24 cellular contexts compared by ENCODE assay signal in the genomic region with DNA sequence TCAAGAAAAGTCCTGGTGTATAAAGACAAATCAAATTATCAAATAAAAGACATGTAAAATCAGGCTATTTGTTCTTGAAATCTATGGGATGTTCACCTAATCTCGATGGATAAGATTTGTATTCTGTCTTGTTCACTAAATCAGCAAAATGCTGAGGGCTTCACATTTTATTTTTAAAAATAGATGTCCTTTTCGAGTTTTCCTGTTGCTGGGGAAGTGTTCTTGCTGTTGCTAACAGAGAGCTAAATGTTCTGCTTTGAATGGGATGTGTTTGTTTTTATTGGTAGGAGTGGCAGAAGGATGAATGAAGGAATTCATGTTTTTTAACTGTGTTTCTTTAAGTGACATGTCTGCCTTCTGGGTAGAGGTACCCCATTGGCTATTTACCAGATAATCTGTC. TPM values are rescaled to one million over a fixed set of nuclear protein-coding genes. Genes with fewer than 3 reads are reported as not detected.
DNase-seq lines count a peak whose midpoint lies in the region; ATAC-seq and TF ChIP-seq lines count a peak whose summit lies in the region.
"Had no signal": no experiment of that assay in that cellular context is flagged by ENCODE, and none has a peak within 500 bp of the region (broad histone marks: within the 10 kb centered on the region; RNA-seq: fewer than 3 reads in every experiment).

No MANE protein-coding gene starts in this region.

- H3K9ac ChIP-seq in mammary epithelial cell (ENCODE audit: insufficient read depth, low read length) = no peak overlapping the region
- H3K9ac ChIP-seq: neural progenitor cell had no signal

- H3K4me1 ChIP-seq in mammary epithelial cell (ENCODE audit: insufficient read depth, low read length) (no peaks in the 10 kb centered on the region), right lobe of liver (no peaks in the 10 kb centered on the region)
- H3K4me1 ChIP-seq: neural progenitor cell had no signal

- BruUV-seq in MCF 10A (replicated peaks; lab: Mats Ljungman, UMichigan) (no TSS peak), mammary epithelial cell (replicated peaks; lab: Mats Ljungman, UMichigan) (no TSS peak)

- in situ Hi-C loops in mammary epithelial cell (cut with MboI; ENCODE audit: low sequenced_read_pairs in 2 of 2) (no loop called here), SK-MEL-5 (cut with HindIII; ENCODE audit: low pct_unique_long_range_greater_than_20kb, low sequenced_read_pairs) (no loop called here)

- no peaks in the 10 kb centered on the region for H3K27me3 ChIP-seq in mammary epithelial cell (ENCODE audit: insufficient read depth, low read length)
- H3K27me3 ChIP-seq in right lobe of liver = no peaks in the 10 kb centered on the region
- H3K27me3 ChIP-seq: neural progenitor cell had no signal

- dilution Hi-C loops in mammary epithelial cell (cut with HindIII; ENCODE audit: low sequenced_read_pairs) = no loop called here

- no peak for TF ChIP-seq POLR2A in right lobe of liver (IDR thresholded peaks at IDR 0.05)

- no peak overlapping the region for H3K4me3 ChIP-seq in mammary epithelial cell (replicated peaks in 1 of 3; ENCODE audit: insufficient read depth in 1 of 3, low read depth in 2 of 3, low read length in 3 of 3)
- H3K4me3 ChIP-seq in right lobe of liver = no peak overlapping the region
- H3K4me3 ChIP-seq: A549, neural progenitor cell had no signal

- H3K36me3 ChIP-seq in mammary epithelial cell (ENCODE audit: insufficient read depth, low read length) (no peaks in the 10 kb centered on the region), right lobe of liver (no peaks in the 10 kb centered on the region)
- H3K36me3 ChIP-seq: neural progenitor cell had no signal

- CTCF ChIA-PET in MCF 10A (lab: Yijun Ruan, JAX) = interaction anchor here (0.6 kb wide), 1 partner anchor 139 kb away, joined by 3 read pairs; no protein-coding TSS in a partner anchor
- CTCF ChIA-PET in mammary epithelial cell (lab: Charles Lee; ENCODE audit: low non-redundant PET) = no interaction called here

- ATAC-seq in right lobe of liver = peak; percentile 44 to 62 (median 56)
- ATAC-seq: A549; activated CD8-positive, alpha-beta memory T cell treated with anti-CD3 and anti-CD28 coated beads, Interleukin-2, amount 10 ng/mL, durations not matched to agents 7 days and 5 days; activated T-cell treated with anti-CD3 and anti-CD28 coated beads, Interleukin-2, amount 50 U/mL, for 72 hours; left colon; WTC11 had no signal

- H3K27ac Mint-ChIP-seq in MCF 10A (ENCODE audit: low read depth, unreplicated experiment) = no peak overlapping the region
- H3K27ac Mint-ChIP-seq: activated CD8-positive, alpha-beta memory T cell treated with anti-CD3 and anti-CD28 coated beads, Interleukin-2, amount 10 ng/mL, durations not matched to agents 7 days and 5 days; activated naive CD4-positive, alpha-beta T cell treated with anti-CD3 and anti-CD28 coated beads, Interleukin-2, amount 10 ng/mL, durations not matched to agents 7 days and 5 days; activated T-cell treated with anti-CD3 and anti-CD28 coated beads, Interleukin-2, amount 50 U/mL, for 72 hours; neural progenitor cell; WTC11 had no signal

- peaks cover 17% of the 10 kb centered on the region for H3K4me1 Mint-ChIP-seq in MCF 10A (ENCODE audit: insufficient read depth, unreplicated experiment)
- H3K4me1 Mint-ChIP-seq: neural progenitor cell, WTC11 had no signal

- intact Hi-C loops in MCF 10A (cut with micrococcal nuclease) (loop anchor here (10.0 kb wide), 2 partner anchors 243 to 643 kb away; no protein-coding TSS in a partner anchor), mammary epithelial cell (cut with micrococcal nuclease) (no loop called here), right lobe of liver (cut with DNase I) (no loop called here)

- H3K36me3 Mint-ChIP-seq in MCF 10A (ENCODE audit: insufficient read depth, unreplicated experiment) = no peaks in the 10 kb centered on the region
- H3K36me3 Mint-ChIP-seq: activated naive CD4-positive, alpha-beta T cell treated with anti-CD3 and anti-CD28 coated beads, Interleukin-2, amount 10 ng/mL, durations not matched to agents 7 days and 5 days; neural progenitor cell; WTC11 had no signal

- H3K79me2 ChIP-seq in mammary epithelial cell (ENCODE audit: insufficient read depth, low read length) = no peaks in the 10 kb centered on the region

- no peaks in the 10 kb centered on the region for H3K27me3 Mint-ChIP-seq in MCF 10A (ENCODE audit: insufficient read depth, unreplicated experiment)

- no peak overlapping the region for H3K4me2 ChIP-seq in mammary epithelial cell (ENCODE audit: insufficient read depth, low read depth, low read length)
- H3K4me2 ChIP-seq: A549, neural progenitor cell had no signal

- no peaks in the 10 kb centered on the region for H3K9me3 ChIP-seq in mammary epithelial cell (replicated peaks; ENCODE audit: insufficient read depth, low read length)
- H3K9me3 ChIP-seq in right lobe of liver = no peaks in the 10 kb centered on the region
- H3K9me3 ChIP-seq: A549 had no signal

- no peaks in the 10 kb centered on the region for H3K9me3 Mint-ChIP-seq in MCF 10A (ENCODE audit: unreplicated experiment)
- H3K9me3 Mint-ChIP-seq: activated naive CD4-positive, alpha-beta T cell treated with anti-CD3 and anti-CD28 coated beads, Interleukin-2, amount 10 ng/mL, durations not matched to agents 7 days and 5 days; activated T-cell treated with anti-CD3 and anti-CD28 coated beads, Interleukin-2, amount 50 U/mL, for 72 hours; neural progenitor cell; WTC11 had no signal

- no peak overlapping the region for H2AFZ ChIP-seq in mammary epithelial cell (ENCODE audit: low read depth, low read length)
- H2AFZ ChIP-seq: neural progenitor cell had no signal

- 87% methylated on average over 2 of the region's 2 CpGs for WGBS in mammary epithelial cell (ENCODE audit: low coverage, missing lambda C conversion rate)
- 23% methylated on average over 2 of the region's 2 CpGs for WGBS in right lobe of liver (ENCODE audit: insufficient coverage, low coverage, low lambda C conversion rate, missing lambda C conversion rate)

- H4K20me1 ChIP-seq in mammary epithelial cell (ENCODE audit: insufficient read depth, low read length) = no peaks in the 10 kb centered on the region

- no peak overlapping the region for H3K27ac ChIP-seq in mammary epithelial cell (ENCODE audit: insufficient read depth, low read depth, low read length)
- H3K27ac ChIP-seq in right lobe of liver = no peak overlapping the region
- H3K27ac ChIP-seq: A549, neural progenitor cell had no signal

- peak overlapping the region; percentile 14 for H3K4me3 Mint-ChIP-seq in MCF 10A (ENCODE audit: unreplicated experiment)
- H3K4me3 Mint-ChIP-seq: activated CD8-positive, alpha-beta memory T cell treated with anti-CD3 and anti-CD28 coated beads, Interleukin-2, amount 10 ng/mL, durations not matched to agents 7 days and 5 days; activated naive CD4-positive, alpha-beta T cell treated with anti-CD3 and anti-CD28 coated beads, Interleukin-2, amount 10 ng/mL, durations not matched to agents 7 days and 5 days; neural progenitor cell; WTC11 had no signal

- DNase-seq in MCF 10A (ENCODE audit: unreplicated experiment) = no peak
- no peak for DNase-seq in mammary epithelial cell
- DNase-seq in SK-MEL-5 (ENCODE audit: low read depth, low spot score) = peak; percentile 77
- DNase-seq in right lobe of liver = no peak
- peak; percentile 73 for DNase-seq in superior temporal gyrus (ENCODE audit: extremely low spot score)
- no peak for DNase-seq in SKM-1 treated with dmso at 0.1 percent for 144 hours (lab: John Stamatoyannopoulos, UW; ENCODE audit: unreplicated experiment)
- DNase-seq in stimulated activated naive CD4-positive, alpha-beta T cell treated with Interleukin-2 at 50 U/mL for 16 hours (lab: John Stamatoyannopoulos, UW) = no peak
- no peak for DNase-seq in NCI-H2029 treated with DMSO at 0.1 percent for 48 hours (lab: John Stamatoyannopoulos, UW)
- DNase-seq: activated CD4-positive, alpha-beta T cell treated with anti-CD3 and anti-CD28 coated beads, Interleukin-2, amount 50 U/mL, for 1 hour; activated CD8-positive, alpha-beta memory T cell treated with anti-CD3 and anti-CD28 coated beads, Interleukin-2, amount 10 ng/mL, durations not matched to agents 7 days and 5 days; activated naive CD4-positive, alpha-beta T cell treated with anti-CD3 and anti-CD28 coated beads, Interleukin-2, amount 10 ng/mL, durations not matched to agents 7 days and 5 days; activated T-cell treated with anti-CD3 and anti-CD28 coated beads, Interleukin-2, amount 50 U/mL, for 72 hours; DND-41; KBM-7; left colon; NCI-H146; NCI-H2171 treated with DMSO at 0.1 percent for 48 hours; NCI-H524; stimulated activated CD8-positive, alpha-beta memory T cell treated with anti-CD3 and anti-CD28 coated beads, Interleukin-4, amount 100 ng/mL, for 48 hours; T1000; trophoblast cell had no signal

- POLR2A ChIA-PET in MCF 10A (lab: Yijun Ruan, JAX) = interaction anchor here (0.6 to 3.2 kb wide), 6 partner anchors 10 to 645 kb away, joined by 3 to 21 read pairs (median 3); no protein-coding TSS in a partner anchor

- TF ChIP-seq CTCF in MCF 10A (IDR thresholded peaks at IDR 0.05; ENCODE audit: unreplicated experiment) = no peak
- no peak for TF ChIP-seq CTCF in mammary epithelial cell (conservative IDR thresholded peaks at IDR 0.05 in 1 of 2, IDR thresholded peaks at IDR 0.05 in 1 of 2; ENCODE audit: extremely low read depth in 1 of 2, insufficient read depth in 1 of 2, low read depth in 1 of 2, low read length in 2 of 2)
- TF ChIP-seq CTCF in right lobe of liver (IDR thresholded peaks at IDR 0.05) = no peak

RNA-seq across cellular contexts. Expression of a gene that starts 7.3 kb away (rescaled TPM):
- total RNA-seq in MCF 10A (2022) (38.5 and 42.0 TPM in 2 replicates), mammary epithelial cell (10 to 100 TPM; 35.5 to 62.8 TPM), right lobe of liver (10 to 100 TPM; 17.1 to 22.5 (median 21.0) TPM)
- polyA plus RNA-seq in mammary epithelial cell = 11.1 TPM
- 62.3 TPM for polyA minus RNA-seq in mammary epithelial cell
- total RNA-seq in SK-MEL-5 (2014; rRNA removed; shearing (Covaris generic)) = 43.6 and 54.7 TPM in 2 replicates
- polyA plus RNA-seq in SK-MEL-5 (2015; cell fraction: cytosol; rRNA removed) = 22.4 and 29.0 TPM in 2 replicates
- polyA plus RNA-seq in SK-MEL-5 (2015; cell fraction: nucleus; rRNA removed) = 45.2 and 50.7 TPM in 2 replicates

Comparison
In these comparisons a context has a peak if more than half of its experiments do, and no peak if none do; other contexts are left out.
1. DNase-seq: peak in SK-MEL-5 (single experiment) and superior temporal gyrus (single experiment); none in MCF 10A (single experiment), mammary epithelial cell (single experiment), right lobe of liver (0 of 3), SKM-1 treated with dmso at 0.1 percent for 144 hours (single experiment), stimulated activated naive CD4-positive, alpha-beta T cell treated with Interleukin-2 at 50 U/mL for 16 hours (single experiment) and NCI-H2029 treated with DMSO at 0.1 percent for 48 hours (single experiment).